Comparison of ENCODE assay signal across 8 cellular contexts in the genomic region with DNA sequence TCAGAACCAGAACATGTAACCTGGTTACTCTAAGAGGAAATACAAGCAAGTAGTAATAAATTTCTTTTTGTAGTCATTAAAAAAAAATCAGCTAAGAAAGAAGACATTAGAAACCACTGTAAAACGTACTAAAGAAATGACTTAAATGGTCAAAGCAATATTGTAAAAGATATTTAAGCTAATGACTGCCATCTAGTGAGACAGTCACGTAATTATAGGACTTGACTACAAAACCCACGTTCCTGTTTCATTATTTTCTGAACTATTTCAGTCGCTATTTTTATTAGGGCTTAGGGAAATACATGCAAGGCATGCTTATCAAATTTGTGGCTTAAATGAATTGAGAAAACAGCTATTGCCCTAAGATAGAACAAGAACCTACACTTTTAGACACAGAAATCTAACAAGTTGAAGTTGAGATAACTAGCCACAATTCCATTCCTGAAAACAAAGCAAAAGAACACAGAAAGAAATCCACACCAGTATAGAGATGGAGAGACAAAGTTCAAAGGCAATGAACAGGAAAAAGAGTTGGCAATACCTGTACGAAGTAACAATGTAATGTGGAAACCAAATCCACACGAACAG. TPM values are rescaled to one million over a fixed set of nuclear protein-coding genes. Genes with fewer than 3 reads are reported as not detected.
DNase-seq lines count a peak whose midpoint lies in the region; ATAC-seq and TF ChIP-seq lines count a peak whose summit lies in the region.

No MANE protein-coding gene starts in this region.

- in situ Hi-C loops in gastrocnemius medialis (cut with MboI; ENCODE audit: low sequenced_read_pairs in 4 of 4): loop anchor here in 3 of 4 donors (5.0 to 25.0 kb wide), 3 partner anchors 124 to 644 kb away; partner anchors contain the start of gene SPART (in 1 of the 3)

- H3K27ac ChIP-seq in fibroblast of lung (ENCODE audit: insufficient read depth, low read length) (no peak overlapping the region), gastrocnemius medialis (no peak overlapping the region)

- H2AFZ ChIP-seq in fibroblast of lung (ENCODE audit: low read length): no peak overlapping the region

- intact Hi-C loops in gastrocnemius medialis (cut with DNase I; ENCODE audit: low total_unique reads): loop anchor here (2.0 kb wide), 2 partner anchors 122 to 130 kb away; no protein-coding TSS in a partner anchor

- no peak for ATAC-seq in activated T-cell treated with anti-CD3 and anti-CD28 coated beads, Interleukin-2, amount 50 U/mL, for 72 hours (replicated peaks in 1 of 2)
- peak; percentile 73 for ATAC-seq in HG03469 (IDR thresholded peaks at IDR 0.05; ENCODE audit: unreplicated experiment)
- ATAC-seq in gastrocnemius medialis: no peak
- ATAC-seq in HG02588 (IDR thresholded peaks at IDR 0.05; ENCODE audit: unreplicated experiment): no peak

- no peak overlapping the region for H3K4me3 ChIP-seq in fibroblast of lung (replicated peaks in 1 of 4; ENCODE audit: control extremely low read depth in 1 of 4, insufficient read depth in 1 of 4, low read depth in 3 of 4, low read length in 4 of 4)
- no peak overlapping the region for H3K4me3 ChIP-seq in gastrocnemius medialis

- H3K79me2 ChIP-seq in fibroblast of lung (ENCODE audit: control insufficient read depth, insufficient read depth, low read length): no peaks in the 10 kb centered on the region

- H3K27ac Mint-ChIP-seq in activated T-cell treated with anti-CD3 and anti-CD28 coated beads, Interleukin-2, amount 50 U/mL, for 72 hours: peak overlapping the region; percentile 26

- H3K9ac ChIP-seq in fibroblast of lung (ENCODE audit: insufficient read depth, low read length): no peak overlapping the region

- no peaks in the 10 kb centered on the region for H4K20me1 ChIP-seq in fibroblast of lung (ENCODE audit: control insufficient read depth, extremely low read depth, insufficient read depth, low read length)

- no peak overlapping the region for H3K4me2 ChIP-seq in fibroblast of lung (ENCODE audit: extremely low read depth, insufficient read depth, low read length)

- H3K27me3 ChIP-seq in fibroblast of lung (ENCODE audit: control insufficient read depth, insufficient read depth, low read length) (no peaks in the 10 kb centered on the region), gastrocnemius medialis (no peaks in the 10 kb centered on the region)

- no peak for TF ChIP-seq POLR2A in gastrocnemius medialis (IDR thresholded peaks at IDR 0.05)

- H3K27me3 Mint-ChIP-seq in activated T-cell treated with anti-CD3 and anti-CD28 coated beads, Interleukin-2, amount 50 U/mL, for 72 hours (ENCODE audit: low read depth): no peaks in the 10 kb centered on the region

- H3K4me3 Mint-ChIP-seq in activated T-cell treated with anti-CD3 and anti-CD28 coated beads, Interleukin-2, amount 50 U/mL, for 72 hours: no peak overlapping the region

- H3K9me3 Mint-ChIP-seq in activated T-cell treated with anti-CD3 and anti-CD28 coated beads, Interleukin-2, amount 50 U/mL, for 72 hours: peaks cover 0 to 2% of the 10 kb centered on the region in 2 donors

- H3K36me3 ChIP-seq in fibroblast of lung (ENCODE audit: control insufficient read depth, insufficient read depth, low read length): no peaks in the 10 kb centered on the region
- peaks cover 0 to 47% of the 10 kb centered on the region in 2 donors for H3K36me3 ChIP-seq in gastrocnemius medialis

- H3K9me3 ChIP-seq in fibroblast of lung (ENCODE audit: control insufficient read depth, insufficient read depth, low read depth, low read length) (no peaks in the 10 kb centered on the region), gastrocnemius medialis (no peaks in the 10 kb centered on the region)

- TF ChIP-seq CTCF in fibroblast of lung (conservative IDR thresholded peaks at IDR 0.05 in 1 of 2, IDR thresholded peaks at IDR 0.05 in 1 of 2; ENCODE audit: low read depth in 1 of 2, low read length in 2 of 2) (peak in 1 of 2 donors; percentile 46), gastrocnemius medialis (IDR thresholded peaks at IDR 0.05 in 4 of 5, conservative IDR thresholded peaks at IDR 0.05 in 1 of 5) (peak in 4 of 5 experiments; percentile 30 to 45 (median 34))

- peaks cover 6% of the 10 kb centered on the region for H3K4me1 ChIP-seq in fibroblast of lung (ENCODE audit: control insufficient read depth, extremely low read depth, insufficient read depth, low read length)
- H3K4me1 ChIP-seq in gastrocnemius medialis: no peaks in the 10 kb centered on the region

- peaks cover 5 to 12% of the 10 kb centered on the region in 2 donors for H3K36me3 Mint-ChIP-seq in activated T-cell treated with anti-CD3 and anti-CD28 coated beads, Interleukin-2, amount 50 U/mL, for 72 hours (ENCODE audit: insufficient read depth in 2 of 2)

- no peak for DNase-seq in activated T-cell treated with anti-CD3 and anti-CD28 coated beads, Interleukin-2, amount 50 U/mL, for 72 hours
- DNase-seq in activated T-cell treated with anti-CD3 and anti-CD28 coated beads, Interleukin-2, amount 50 U/mL, for 1 hour: no peak
- peak; percentile 28 for DNase-seq in RPMI7951 (ENCODE audit: low read depth)
- peak; percentile 53 to 82 for DNase-seq in fibroblast of lung (ENCODE audit: low read depth in 2 of 2)
- no peak for DNase-seq in gastrocnemius medialis
- DNase-seq in stimulated activated CD4-positive, alpha-beta T cell treated with anti-CD3 and anti-CD28 coated beads, Interleukin-1b, Interleukin-23, amount 100 ng/mL, for 48 hours: no peak

- no peaks in the 10 kb centered on the region for H3K4me1 Mint-ChIP-seq in activated T-cell treated with anti-CD3 and anti-CD28 coated beads, Interleukin-2, amount 50 U/mL, for 72 hours (ENCODE audit: low read depth)

RNA-seq across cellular contexts. Expression of gene ALG5, which starts 17.9 kb away (rescaled TPM):
- 10 to 100 TPM; 31.7 to 38.3 TPM for total RNA-seq in activated T-cell treated with anti-CD3 and anti-CD28 coated beads, Interleukin-2, amount 50 U/mL, for 72 hours
- 33.8 and 34.0 TPM in 2 replicates for total RNA-seq in RPMI7951 (2014; rRNA removed; shearing (Covaris generic))
- total RNA-seq in fibroblast of lung (30.3 and 34.8 TPM in 2 replicates), gastrocnemius medialis (10 to 100 TPM in 3 of 4 donors, 1 to 10 TPM in 1; 9.8 to 20.9 (median 13.2) TPM)
- polyA plus RNA-seq in fibroblast of lung: 44.1 and 49.6 TPM in 2 replicates
- 32.3 and 33.1 TPM in 2 replicates for polyA plus RNA-seq in fibroblast of lung (2012)
- 0.55 and 3.6 TPM in 2 replicates for polyA minus RNA-seq in fibroblast of lung (ENCODE audit: low replicate concordance)

RNA-seq across cellular contexts. Expression of gene EXOSC8, which starts 19.3 kb away (rescaled TPM):
- total RNA-seq in activated T-cell treated with anti-CD3 and anti-CD28 coated beads, Interleukin-2, amount 50 U/mL, for 72 hours: 100 to 1,000 TPM; 220 to 268 TPM
- total RNA-seq in RPMI7951 (2014; rRNA removed; shearing (Covaris generic)): 83.1 and 89.0 TPM in 2 replicates
- total RNA-seq in fibroblast of lung (30.6 and 32.9 TPM in 2 replicates), gastrocnemius medialis (10 to 100 TPM; 16.7 to 25.3 (median 20.7) TPM)
- 35.0 and 54.2 TPM in 2 replicates for polyA plus RNA-seq in fibroblast of lung
- 29.1 and 46.6 TPM in 2 replicates for polyA plus RNA-seq in fibroblast of lung (2012)
- polyA minus RNA-seq in fibroblast of lung (ENCODE audit: low replicate concordance): 4.9 and 11.1 TPM in 2 replicates

Comparison
In these comparisons a context has a peak if more than half of its experiments do, and no peak if none do; other contexts are left out.
1. DNase-seq: peak in RPMI7951 (single experiment) and fibroblast of lung (2 of 2); none in activated T-cell treated with anti-CD3 and anti-CD28 coated beads, Interleukin-2, amount 50 U/mL, for 72 hours (0 of 2), activated T-cell treated with anti-CD3 and anti-CD28 coated beads, Interleukin-2, amount 50 U/mL, for 1 hour (single experiment), gastrocnemius medialis (0 of 2) and stimulated activated CD4-positive, alpha-beta T cell treated with anti-CD3 and anti-CD28 coated beads, Interleukin-1b, Interleukin-23, amount 100 ng/mL, for 48 hours (single experiment).